ENCODE assay signal across 8 cellular contexts in genomic region chr5:16934669-16935068, GRCh38. TPM values are rescaled to one million over a fixed set of nuclear protein-coding genes. Genes with fewer than 3 reads are reported as not detected.
A peak's percentile ranks its signal among the peaks of the same experiment; 100 is the strongest.
DNase-seq lines count a peak whose midpoint lies in the region; FAIRE-seq and TF ChIP-seq lines count a peak whose summit lies in the region.

No MANE protein-coding gene starts in this region.

- H3K27ac ChIP-seq in keratinocyte (ENCODE audit: control insufficient read depth, insufficient read depth, low read length) (peak overlapping the region; percentile 96), thyroid gland (peak overlapping the region; percentile 81 to 94 (median 88))

- 1 to 3% methylated on average over 4 of the region's 4 CpGs for WGBS in thyroid gland, 2 donors

- no peak for TF ChIP-seq CTCF in keratinocyte (optimal IDR thresholded peaks at IDR 0.05 in 1 of 3, IDR thresholded peaks at IDR 0.05 in 1 of 3, conservative IDR thresholded peaks at IDR 0.05 in 1 of 3; ENCODE audit: extremely low read depth in 1 of 3, insufficient read depth in 2 of 3, low read length in 3 of 3)
- TF ChIP-seq CTCF in thyroid gland (IDR thresholded peaks at IDR 0.05) = no peak

- H3K4me1 ChIP-seq in keratinocyte (ENCODE audit: control insufficient read depth, extremely low read depth, insufficient read depth, low read length) (peaks cover 32% of the 10 kb centered on the region), thyroid gland (peaks cover 33 to 36% of the 10 kb centered on the region in 2 donors)

- peaks cover 17% of the 10 kb centered on the region for H3K4me1 Mint-ChIP-seq in activated CD4-positive, alpha-beta memory T cell treated with anti-CD3 and anti-CD28 coated beads for 36 hours (ENCODE audit: low read depth)
- H3K4me1 Mint-ChIP-seq in activated CD4-positive, alpha-beta memory T cell treated with anti-CD3 and anti-CD28 coated beads, Interleukin-2, amount 10 ng/mL, durations not matched to agents 7 days and 5 days = peaks cover 11% of the 10 kb centered on the region
- peaks cover 28% of the 10 kb centered on the region for H3K4me1 Mint-ChIP-seq in activated T-helper 2 cell treated with anti-CD3 and anti-CD28 coated beads, Interferon-gamma antibody, Interleukin-2, Interleukin-4, amounts not matched to agents 10 μg/mL and 5 μg/mL and 100 μg/mL, durations not matched to agents 14 hours and 24 hours and 36 hours (ENCODE audit: low read depth)

- peaks cover 1 to 5% of the 10 kb centered on the region in 2 experiments for H3K36me3 ChIP-seq in keratinocyte (ENCODE audit: control insufficient read depth in 2 of 2, extremely low read depth in 1 of 2, insufficient read depth in 2 of 2, low read length in 2 of 2)
- no peaks in the 10 kb centered on the region for H3K36me3 ChIP-seq in thyroid gland

- H3K27me3 ChIP-seq in keratinocyte (ENCODE audit: control insufficient read depth, extremely low read depth, insufficient read depth, low read length) (no peaks in the 10 kb centered on the region), thyroid gland (no peaks in the 10 kb centered on the region)

- H3K9me3 Mint-ChIP-seq in activated CD4-positive, alpha-beta memory T cell treated with anti-CD3 and anti-CD28 coated beads for 36 hours = no peaks in the 10 kb centered on the region
- H3K9me3 Mint-ChIP-seq in activated CD4-positive, alpha-beta memory T cell treated with anti-CD3 and anti-CD28 coated beads, Interleukin-2, amount 10 ng/mL, durations not matched to agents 7 days and 5 days = no peaks in the 10 kb centered on the region
- H3K9me3 Mint-ChIP-seq in activated T-helper 2 cell treated with anti-CD3 and anti-CD28 coated beads, Interferon-gamma antibody, Interleukin-2, Interleukin-4, amounts not matched to agents 10 μg/mL and 5 μg/mL and 100 μg/mL, durations not matched to agents 14 hours and 24 hours and 36 hours = no peaks in the 10 kb centered on the region

- peaks cover 25% of the 10 kb centered on the region for H4K20me1 ChIP-seq in keratinocyte (ENCODE audit: control insufficient read depth, extremely low read depth, insufficient read depth, low read length)

- H3K79me2 ChIP-seq in keratinocyte (ENCODE audit: control insufficient read depth, insufficient read depth, low read length) = peaks cover 62% of the 10 kb centered on the region

- no peak for FAIRE-seq in keratinocyte (lab: Jason Lieb, UNC)

- no peak overlapping the region for H3K27ac Mint-ChIP-seq in activated CD4-positive, alpha-beta memory T cell treated with anti-CD3 and anti-CD28 coated beads for 36 hours
- no peak overlapping the region for H3K27ac Mint-ChIP-seq in activated CD4-positive, alpha-beta memory T cell treated with anti-CD3 and anti-CD28 coated beads, Interleukin-2, amount 10 ng/mL, durations not matched to agents 7 days and 5 days
- no peak overlapping the region for H3K27ac Mint-ChIP-seq in activated T-helper 2 cell treated with anti-CD3 and anti-CD28 coated beads, Interferon-gamma antibody, Interleukin-2, Interleukin-4, amounts not matched to agents 10 μg/mL and 5 μg/mL and 100 μg/mL, durations not matched to agents 14 hours and 24 hours and 36 hours

- H3K9ac ChIP-seq in keratinocyte (ENCODE audit: control insufficient read depth, extremely low read depth, insufficient read depth, low read length) = peak overlapping the region; percentile 99

- CTCF ChIA-PET in activated CD4-positive, alpha-beta memory T cell treated with anti-CD3 and anti-CD28 coated beads for 36 hours (lab: Charles Lee) = no interaction called here
- CTCF ChIA-PET in activated CD4-positive, alpha-beta memory T cell treated with anti-CD3 and anti-CD28 coated beads, Interleukin-2, amount 10 ng/mL, durations not matched to agents 7 days and 5 days (lab: Charles Lee) = interaction anchor here (0.5 kb wide), 1 partner anchor 307 kb away, joined by 3 read pairs; no protein-coding TSS in a partner anchor

- H3K27me3 Mint-ChIP-seq in activated CD4-positive, alpha-beta memory T cell treated with anti-CD3 and anti-CD28 coated beads for 36 hours = peaks cover 57% of the 10 kb centered on the region
- peaks cover 45% of the 10 kb centered on the region for H3K27me3 Mint-ChIP-seq in activated CD4-positive, alpha-beta memory T cell treated with anti-CD3 and anti-CD28 coated beads, Interleukin-2, amount 10 ng/mL, durations not matched to agents 7 days and 5 days
- peaks cover 63% of the 10 kb centered on the region for H3K27me3 Mint-ChIP-seq in activated T-helper 2 cell treated with anti-CD3 and anti-CD28 coated beads, Interferon-gamma antibody, Interleukin-2, Interleukin-4, amounts not matched to agents 10 μg/mL and 5 μg/mL and 100 μg/mL, durations not matched to agents 14 hours and 24 hours and 36 hours (ENCODE audit: low read depth)

- no peak for DNase-seq in activated CD4-positive, alpha-beta memory T cell treated with anti-CD3 and anti-CD28 coated beads for 36 hours
- DNase-seq in activated CD4-positive, alpha-beta memory T cell treated with anti-CD3 and anti-CD28 coated beads, Interleukin-2, amount 10 ng/mL, durations not matched to agents 7 days and 5 days = no peak
- DNase-seq in activated T-helper 2 cell treated with anti-CD3 and anti-CD28 coated beads, Interferon-gamma antibody, Interleukin-2, Interleukin-4, amounts not matched to agents 10 μg/mL and 5 μg/mL and 100 μg/mL, durations not matched to agents 14 hours and 24 hours and 36 hours (ENCODE audit: low spot score) = no peak
- DNase-seq in keratinocyte (ENCODE audit: low read depth, low spot score) (no peak), thyroid gland (peak in 1 of 2 donors; percentile 16), NCI-H1092 (lab: John Stamatoyannopoulos, UW) (no peak), GOT3 (lab: John Stamatoyannopoulos, UW) (no peak)
- DNase-seq in effector CD4-positive, alpha-beta T cell = no peak

- dilution Hi-C loops in keratinocyte (cut with MboI; ENCODE audit: extremely low pct_ligation_motif_present, low sequenced_read_pairs) = no loop called here

- TF ChIP-seq POLR2A in thyroid gland (IDR thresholded peaks at IDR 0.05) = no peak

- H2AFZ ChIP-seq in keratinocyte (ENCODE audit: control insufficient read depth, low read length) = no peak overlapping the region

- intact Hi-C loops in activated CD4-positive, alpha-beta memory T cell treated with anti-CD3 and anti-CD28 coated beads for 36 hours (cut with micrococcal nuclease) = loop anchor here (1.0 to 5.0 kb wide), 4 partner anchors 149 to 322 kb away; no protein-coding TSS in a partner anchor
- intact Hi-C loops in activated T-helper 2 cell treated with anti-CD3 and anti-CD28 coated beads, Interferon-gamma antibody, Interleukin-2, Interleukin-4, amounts not matched to agents 10 μg/mL and 5 μg/mL and 100 μg/mL, durations not matched to agents 14 hours and 24 hours and 36 hours (cut with micrococcal nuclease) = loop anchor here (1.0 to 5.0 kb wide), 2 partner anchors 147 to 255 kb away; no protein-coding TSS in a partner anchor
- intact Hi-C loops in thyroid gland (cut with DNase I) = loop anchor here (10.0 kb wide), 3 partner anchors 140 to 250 kb away; no protein-coding TSS in a partner anchor

- peak overlapping the region; percentile 72 for H3K4me2 ChIP-seq in keratinocyte (ENCODE audit: control insufficient read depth, extremely low read depth, insufficient read depth, low read depth, low read length)

- H3K4me3 ChIP-seq in keratinocyte (ENCODE audit: control insufficient read depth in 2 of 3, extremely low read depth in 1 of 3, insufficient read depth in 2 of 3, low read depth in 1 of 3, low read length in 3 of 3) (peak overlapping the region; percentile 85 to 99 (median 90)), thyroid gland (replicated peaks in 1 of 3) (peak overlapping the region; percentile 42 to 83 (median 51))

- no peaks in the 10 kb centered on the region for H3K9me3 ChIP-seq in keratinocyte (ENCODE audit: control insufficient read depth, low read depth, low read length)
- H3K9me3 ChIP-seq in thyroid gland = no peaks in the 10 kb centered on the region

- no peaks in the 10 kb centered on the region for H3K9me1 ChIP-seq in keratinocyte (ENCODE audit: control insufficient read depth, extremely low read depth, insufficient read depth, low read length)

- peak overlapping the region; percentile 23 for H3K4me3 Mint-ChIP-seq in activated CD4-positive, alpha-beta memory T cell treated with anti-CD3 and anti-CD28 coated beads for 36 hours
- H3K4me3 Mint-ChIP-seq in activated CD4-positive, alpha-beta memory T cell treated with anti-CD3 and anti-CD28 coated beads, Interleukin-2, amount 10 ng/mL, durations not matched to agents 7 days and 5 days = no peak overlapping the region
- H3K4me3 Mint-ChIP-seq in activated T-helper 2 cell treated with anti-CD3 and anti-CD28 coated beads, Interferon-gamma antibody, Interleukin-2, Interleukin-4, amounts not matched to agents 10 μg/mL and 5 μg/mL and 100 μg/mL, durations not matched to agents 14 hours and 24 hours and 36 hours (ENCODE audit: low read depth) = peak overlapping the region; percentile 47

- no peaks in the 10 kb centered on the region for H3K36me3 Mint-ChIP-seq in activated CD4-positive, alpha-beta memory T cell treated with anti-CD3 and anti-CD28 coated beads for 36 hours
- H3K36me3 Mint-ChIP-seq in activated CD4-positive, alpha-beta memory T cell treated with anti-CD3 and anti-CD28 coated beads, Interleukin-2, amount 10 ng/mL, durations not matched to agents 7 days and 5 days (ENCODE audit: low read depth) = no peaks in the 10 kb centered on the region
- no peaks in the 10 kb centered on the region for H3K36me3 Mint-ChIP-seq in activated T-helper 2 cell treated with anti-CD3 and anti-CD28 coated beads, Interferon-gamma antibody, Interleukin-2, Interleukin-4, amounts not matched to agents 10 μg/mL and 5 μg/mL and 100 μg/mL, durations not matched to agents 14 hours and 24 hours and 36 hours (ENCODE audit: low read depth)

- POLR2A ChIA-PET in activated CD4-positive, alpha-beta memory T cell treated with anti-CD3 and anti-CD28 coated beads for 36 hours (lab: Charles Lee) = no interaction called here
- POLR2A ChIA-PET in activated CD4-positive, alpha-beta memory T cell treated with anti-CD3 and anti-CD28 coated beads, Interleukin-2, amount 10 ng/mL, durations not matched to agents 7 days and 5 days (lab: Charles Lee) = no interaction called here

RNA-seq across cellular contexts. Expression of gene MYO10, which starts 1.4 kb away (rescaled TPM):
- under 1 TPM; 0.21 to 0.34 TPM for total RNA-seq in activated CD4-positive, alpha-beta memory T cell treated with anti-CD3 and anti-CD28 coated beads for 36 hours
- under 1 TPM in 1 of 2 experiments, not detected in 1; 0.23 TPM for total RNA-seq in activated CD4-positive, alpha-beta memory T cell treated with anti-CD3 and anti-CD28 coated beads, Interleukin-2, amount 10 ng/mL, durations not matched to agents 7 days and 5 days
- total RNA-seq in activated T-helper 2 cell treated with anti-CD3 and anti-CD28 coated beads, Interferon-gamma antibody, Interleukin-2, Interleukin-4, amounts not matched to agents 10 μg/mL and 5 μg/mL and 100 μg/mL, durations not matched to agents 14 hours and 24 hours and 36 hours = 1.0 and 1.2 TPM in 2 replicates
- 16.1 to 22.5 TPM (median 22.0 TPM) in 3 replicates for polyA plus RNA-seq in keratinocyte
- polyA plus RNA-seq in keratinocyte (2011; ENCODE audit: low read depth) = 28.7 TPM
- 20.3 and 20.9 TPM in 2 replicates for polyA plus RNA-seq in keratinocyte (2011; cell fraction: cytosol; rRNA removed)
- 53.3 and 53.4 TPM in 2 replicates for polyA plus RNA-seq in keratinocyte (2011; cell fraction: nucleus; rRNA removed)
- polyA plus RNA-seq in keratinocyte (2012; ENCODE audit: low replicate concordance) = 14.8 and 47.7 TPM in 2 replicates
- polyA minus RNA-seq in keratinocyte = 43.8 to 125 TPM (median 75.8 TPM) in 3 replicates
- 44.9 TPM for polyA minus RNA-seq in keratinocyte (2011; cell fraction: cytosol; rRNA and poly(A)+ RNA removed)
- polyA minus RNA-seq in keratinocyte (2011; cell fraction: nucleus; rRNA and poly(A)+ RNA removed) = 59.8 and 125 TPM in 2 replicates
- 10 to 100 TPM; 49.2 to 89.6 (median 71.0) TPM for total RNA-seq in thyroid gland

Comparison
In these comparisons a context has a peak if more than half of its experiments do, and no peak if none do; other contexts are left out.
1. RNA of gene MYO10, which starts 1.4 kb away (total RNA-seq): 49.2 to 89.6 TPM in thyroid gland; 1.0 to 1.2 TPM in activated T-helper 2 cell treated with anti-CD3 and anti-CD28 coated beads, Interferon-gamma antibody, Interleukin-2, Interleukin-4, amounts not matched to agents 10 μg/mL and 5 μg/mL and 100 μg/mL, durations not matched to agents 14 hours and 24 hours and 36 hours, 0.21 to 0.34 TPM in activated CD4-positive, alpha-beta memory T cell treated with anti-CD3 and anti-CD28 coated beads for 36 hours and 0.23 TPM in activated CD4-positive, alpha-beta memory T cell treated with anti-CD3 and anti-CD28 coated beads, Interleukin-2, amount 10 ng/mL, durations not matched to agents 7 days and 5 days; every median in the first group is over 10 times any median in the second.